In the genomic region with DNA sequence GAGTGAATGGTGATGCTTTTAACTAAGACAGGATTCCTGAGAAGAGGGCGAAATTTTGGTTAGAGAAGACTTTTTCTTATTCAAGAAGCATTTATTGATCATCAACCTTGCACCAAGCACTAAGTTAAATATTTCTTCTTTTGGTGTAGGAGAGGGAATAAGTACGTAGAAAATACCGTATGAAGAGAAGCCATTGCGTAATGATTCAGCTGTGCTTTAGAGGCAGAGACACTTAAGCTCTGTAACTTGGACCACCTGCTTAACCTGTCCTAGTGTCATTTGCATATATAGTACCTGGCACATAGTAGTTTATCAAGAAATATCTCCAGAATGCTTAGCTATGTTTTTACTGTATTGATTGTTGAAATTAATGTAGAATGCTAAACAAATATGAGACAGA, we compare ENCODE assay signal across 8 cellular contexts.
"Had no signal": no experiment of that assay in that cellular context is flagged by ENCODE, and none has a peak within 500 bp of the region (broad histone marks: within the 10 kb centered on the region; RNA-seq: fewer than 3 reads in every experiment).

No MANE protein-coding gene starts in this region.

- DNase-seq: H7, HFFc6, KBM-7 had no signal

- H3K27ac ChIP-seq: HL-60, KMS-11 had no signal

- H3K9me3 ChIP-seq: HAP-1 had no signal

- ATAC-seq: GM23338, HCT116 had no signal

- H3K36me3 ChIP-seq: HAP-1 had no signal

- H3K4me3 ChIP-seq: GM23338, HAP-1 had no signal
